1 cellular context compared by ENCODE assay signal in genomic region chrX:124860736-124861135, GRCh38.
TF ChIP-seq lines count a peak whose summit lies in the region.

No MANE protein-coding gene starts in this region.

TF ChIP-seq in K562, 482 proteins besides CTCF, POLR2A, EP300 and RAD21 (continued from another document and continues in another):
- TF ChIP-seq REST (CRISPR knock-in tag; IDR thresholded peaks at IDR 0.05; ENCODE audit: low read depth) (no peak), RBM39 (optimal IDR thresholded peaks at IDR 0.05; ENCODE audit: low read depth, low read length) (no peak), EHMT2 (IDR thresholded peaks at IDR 0.05) (no peak), FOXK1 (CRISPR knock-in tag; IDR thresholded peaks at IDR 0.05; ENCODE audit: borderline replicate concordance) (no peak), VEZF1 (CRISPR knock-in tag; IDR thresholded peaks at IDR 0.05) (no peak), ZNF511 (CRISPR knock-in tag; IDR thresholded peaks at IDR 0.05) (no peak), ZNF584 (CRISPR knock-in tag; IDR thresholded peaks at IDR 0.05; ENCODE audit: low read depth) (no peak), MED1 (CRISPR knock-in tag; IDR thresholded peaks at IDR 0.05; ENCODE audit: borderline replicate concordance) (no peak), ZNF23 (CRISPR knock-in tag; IDR thresholded peaks at IDR 0.05) (no peak), CAMTA2 (CRISPR knock-in tag; conservative IDR thresholded peaks at IDR 0.05) (no peak), ZFP36 (IDR thresholded peaks at IDR 0.05; ENCODE audit: low read depth, low read length, partially characterized antibody) (no peak), JUNB (CRISPR knock-in tag; conservative IDR thresholded peaks at IDR 0.05) (no peak), ZNF780A (CRISPR knock-in tag; IDR thresholded peaks at IDR 0.05) (no peak), TCF3 (CRISPR knock-in tag; IDR thresholded peaks at IDR 0.05) (peak; percentile 46), ARNT (IDR thresholded peaks at IDR 0.05) (no peak), NR2C2 (CRISPR knock-in tag; IDR thresholded peaks at IDR 0.05) (no peak), NR2C2 (tag; IDR thresholded peaks at IDR 0.05) (no peak), ZNF311 (CRISPR knock-in tag; IDR thresholded peaks at IDR 0.05) (no peak), ZNF507 (tag; conservative IDR thresholded peaks at IDR 0.05) (no peak), BHLHE40 (IDR thresholded peaks at IDR 0.05; ENCODE audit: low read length) (peak; percentile 66), SMARCE1 (IDR thresholded peaks at IDR 0.05) (peak; percentile 31; the same call in 1 of the 2 replicates), STAG1 (CRISPR knock-in tag; IDR thresholded peaks at IDR 0.05; ENCODE audit: borderline replicate concordance) (no peak), ELF2 (CRISPR knock-in tag; IDR thresholded peaks at IDR 0.05) (no peak), CBFA2T3 (IDR thresholded peaks at IDR 0.05) (peak; percentile 40; the same call in 1 of the 2 replicates), TFE3 (CRISPR knock-in tag; IDR thresholded peaks at IDR 0.05) (0 out of 2 replicates have a peak, but pooled peaks have one; percentile 7), U2AF2 (optimal IDR thresholded peaks at IDR 0.05; ENCODE audit: low read depth, low read length) (no peak), PHF21A (IDR thresholded peaks at IDR 0.05; ENCODE audit: borderline replicate concordance, low read depth) (no peak), CLOCK (CRISPR knock-in tag; IDR thresholded peaks at IDR 0.05; ENCODE audit: borderline replicate concordance) (no peak), ZNF124 (CRISPR knock-in tag; IDR thresholded peaks at IDR 0.05) (no peak), CHD2 (IDR thresholded peaks at IDR 0.05; ENCODE audit: low read depth, low read length) (no peak), SAP30 (IDR thresholded peaks at IDR 0.05; ENCODE audit: borderline replicate concordance, insufficient read depth, low read depth, low read length, poor library complexity, severe bottlenecking) (no peak), TEAD4 (IDR thresholded peaks at IDR 0.05; ENCODE audit: low read length) (peak; percentile 56; the same call in 1 of the 2 replicates), TEAD4 (CRISPR knock-in tag; IDR thresholded peaks at IDR 0.05; ENCODE audit: borderline replicate concordance) (no peak), ZNF431 (CRISPR knock-in tag; IDR thresholded peaks at IDR 0.05) (no peak), TAF15 (IDR thresholded peaks at IDR 0.05; ENCODE audit: low read depth, low read length) (no peak), PHF20 (IDR thresholded peaks at IDR 0.05; ENCODE audit: partially characterized antibody) (no peak), NCOR1 (IDR thresholded peaks at IDR 0.05) (no peak), HES1 (IDR thresholded peaks at IDR 0.05; ENCODE audit: low read depth) (no peak), ARID1B (IDR thresholded peaks at IDR 0.05) (peak; percentile 55), BCL6 (CRISPR knock-in tag; IDR thresholded peaks at IDR 0.05) (no peak), MNT (conservative IDR thresholded peaks at IDR 0.05) (no peak), ELF4 (CRISPR knock-in tag; IDR thresholded peaks at IDR 0.05) (no peak), FOXJ2 (tag; IDR thresholded peaks at IDR 0.05) (peak; percentile 97), ZNF217 (CRISPR knock-in tag; IDR thresholded peaks at IDR 0.05) (no peak), C11orf30 (IDR thresholded peaks at IDR 0.05; ENCODE audit: low read depth) (no peak), ZBTB9 (CRISPR knock-in tag; IDR thresholded peaks at IDR 0.05) (no peak), ZSCAN32 (CRISPR knock-in tag; IDR thresholded peaks at IDR 0.05) (no peak), PPARD (CRISPR knock-in tag; IDR thresholded peaks at IDR 0.05) (no peak), ETS2 (tag; IDR thresholded peaks at IDR 0.05; ENCODE audit: borderline replicate concordance, poor library complexity, severe bottlenecking) (no peak), ELK1 (CRISPR knock-in tag; IDR thresholded peaks at IDR 0.05) (no peak), ETV6 (IDR thresholded peaks at IDR 0.05; ENCODE audit: borderline replicate concordance in 1 of 2, low read depth in 2 of 2, low read length in 1 of 2) (no peak), ETV6 (CRISPR knock-in tag; IDR thresholded peaks at IDR 0.05; ENCODE audit: borderline replicate concordance) (no peak)
- TF ChIP-seq, protein P1, sequence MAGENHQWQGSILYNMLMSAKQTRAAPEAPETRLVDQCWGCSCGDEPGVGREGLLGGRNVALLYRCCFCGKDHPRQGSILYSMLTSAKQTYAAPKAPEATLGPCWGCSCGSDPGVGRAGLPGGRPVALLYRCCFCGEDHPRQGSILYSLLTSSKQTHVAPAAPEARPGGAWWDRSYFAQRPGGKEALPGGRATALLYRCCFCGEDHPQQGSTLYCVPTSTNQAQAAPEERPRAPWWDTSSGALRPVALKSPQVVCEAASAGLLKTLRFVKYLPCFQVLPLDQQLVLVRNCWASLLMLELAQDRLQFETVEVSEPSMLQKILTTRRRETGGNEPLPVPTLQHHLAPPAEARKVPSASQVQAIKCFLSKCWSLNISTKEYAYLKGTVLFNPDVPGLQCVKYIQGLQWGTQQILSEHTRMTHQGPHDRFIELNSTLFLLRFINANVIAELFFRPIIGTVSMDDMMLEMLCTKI (IDR thresholded peaks at IDR 0.05; ENCODE audit: partially characterized antibody) = no peak
- TF ChIP-seq, protein P2, sequence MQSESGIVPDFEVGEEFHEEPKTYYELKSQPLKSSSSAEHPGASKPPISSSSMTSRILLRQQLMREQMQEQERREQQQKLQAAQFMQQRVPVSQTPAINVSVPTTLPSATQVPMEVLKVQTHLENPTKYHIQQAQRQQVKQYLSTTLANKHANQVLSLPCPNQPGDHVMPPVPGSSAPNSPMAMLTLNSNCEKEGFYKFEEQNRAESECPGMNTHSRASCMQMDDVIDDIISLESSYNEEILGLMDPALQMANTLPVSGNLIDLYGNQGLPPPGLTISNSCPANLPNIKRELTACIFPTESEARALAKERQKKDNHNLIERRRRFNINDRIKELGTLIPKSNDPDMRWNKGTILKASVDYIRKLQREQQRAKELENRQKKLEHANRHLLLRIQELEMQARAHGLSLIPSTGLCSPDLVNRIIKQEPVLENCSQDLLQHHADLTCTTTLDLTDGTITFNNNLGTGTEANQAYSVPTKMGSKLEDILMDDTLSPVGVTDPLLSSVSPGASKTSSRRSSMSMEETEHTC (IDR thresholded peaks at IDR 0.05) = peak; percentile 60; the same call in 1 of the 2 replicates
